In genomic region chr14:102737402-102738372, GRCh38 we compare ENCODE assay signal across 14 cellular contexts.
"Had no signal": no experiment of that assay in that cellular context is flagged by ENCODE, and none has a peak within 500 bp of the region (broad histone marks: within the 10 kb centered on the region; RNA-seq: fewer than 3 reads in every experiment).

No MANE protein-coding gene starts in this region.

- H3K4me1 Mint-ChIP-seq: stimulated activated memory B cell treated with anti-CD40 and anti-IgM and Interleukin-4, amounts not matched to agents 10 μg/mL and 1 μg/mL and 100 μg/mL, for 72 hours had no signal

- H3K4me1 ChIP-seq: left ventricle myocardium inferior, right atrium auricular region, transverse colon had no signal

- H3K9me3 Mint-ChIP-seq: stimulated activated memory B cell treated with anti-CD40 and anti-IgM and Interleukin-4, amounts not matched to agents 10 μg/mL and 1 μg/mL and 100 μg/mL, for 72 hours had no signal

- H3K27me3 ChIP-seq: right atrium auricular region, transverse colon had no signal

- H3K27me3 Mint-ChIP-seq: activated naive CD8-positive, alpha-beta T cell treated with anti-CD3 and anti-CD28 coated beads, Interleukin-2, amount 10 ng/mL, durations not matched to agents 7 days and 5 days; stimulated activated memory B cell treated with anti-CD40 and anti-IgM and Interleukin-4, amounts not matched to agents 10 μg/mL and 1 μg/mL and 100 μg/mL, for 72 hours had no signal

- ATAC-seq: stimulated activated memory B cell treated with anti-CD40 and anti-IgM and Interleukin-4, amounts not matched to agents 10 μg/mL and 1 μg/mL and 100 μg/mL, for 72 hours had no signal

- FAIRE-seq: colon, keratinocyte had no signal

- H3K36me3 ChIP-seq: right atrium auricular region, transverse colon had no signal

- H3K4me3 ChIP-seq: left ventricle myocardium inferior, right atrium auricular region, smooth muscle cell, transverse colon had no signal

- H3K27ac ChIP-seq: left ventricle myocardium inferior, right atrium auricular region, transverse colon had no signal

- H3K4me3 Mint-ChIP-seq: activated naive CD8-positive, alpha-beta T cell treated with anti-CD3 and anti-CD28 coated beads, Interleukin-2, amount 10 ng/mL, durations not matched to agents 7 days and 5 days; stimulated activated memory B cell treated with anti-CD40 and anti-IgM and Interleukin-4, amounts not matched to agents 10 μg/mL and 1 μg/mL and 100 μg/mL, for 72 hours had no signal

- H3K4me2 ChIP-seq: smooth muscle cell had no signal

- H3K27ac Mint-ChIP-seq: activated naive CD8-positive, alpha-beta T cell treated with anti-CD3 and anti-CD28 coated beads, Interleukin-2, amount 10 ng/mL, durations not matched to agents 7 days and 5 days; stimulated activated memory B cell treated with anti-CD40 and anti-IgM and Interleukin-4, amounts not matched to agents 10 μg/mL and 1 μg/mL and 100 μg/mL, for 72 hours had no signal

- DNase-seq: activated CD4-positive, alpha-beta T cell treated with anti-CD3 and anti-CD28 coated beads for 48 hours; activated CD8-positive, alpha-beta memory T cell treated with anti-CD3 and anti-CD28 coated beads for 24 hours; activated effector memory CD4-positive, alpha-beta T cell treated with Interleukin-2 at 50 U/mL for 16 hours; activated naive CD8-positive, alpha-beta T cell treated with anti-CD3 and anti-CD28 coated beads, Interleukin-2, amount 10 ng/mL, durations not matched to agents 7 days and 5 days; activated T-cell treated with anti-CD3 and anti-CD28 coated beads for 4 hours; left ventricle myocardium inferior; mesenchymal stem cell; substantia nigra; transverse colon had no signal
